1 cellular context compared by ENCODE assay signal in genomic region chr9:136245194-136246150, GRCh38.
TF ChIP-seq lines count a peak whose summit lies in the region.

TSS of gene QSOX2 (minus strand) at chr9:136245812. CDS start at chr9:136245803, 9 bp downstream.

TF ChIP-seq in K562, 482 proteins besides CTCF, POLR2A, EP300 and RAD21 (continued from another document and continues in another):
- peak; percentile 67 for TF ChIP-seq MGA (IDR thresholded peaks at IDR 0.05)
- TF ChIP-seq ZBTB49 (CRISPR knock-in tag; IDR thresholded peaks at IDR 0.05; ENCODE audit: borderline replicate concordance), result 0 out of 2 replicates have a peak, but pooled peaks have one; percentile 31
- TF ChIP-seq ZNF239 (CRISPR knock-in tag; IDR thresholded peaks at IDR 0.05), result no peak
- TF ChIP-seq TOE1 (IDR thresholded peaks at IDR 0.05; ENCODE audit: borderline replicate concordance), result no peak
- TF ChIP-seq TOE1 (CRISPR knock-in tag; IDR thresholded peaks at IDR 0.05; ENCODE audit: borderline replicate concordance, low read depth), result 0 out of 2 replicates have a peak, but pooled peaks have one; percentile 65
- no peak for TF ChIP-seq TBL1XR1 (IDR thresholded peaks at IDR 0.05; ENCODE audit: low read length in 2 of 2)
- TF ChIP-seq ZNF695 (CRISPR knock-in tag; IDR thresholded peaks at IDR 0.05), result no peak
- no peak for TF ChIP-seq PBX2 (CRISPR knock-in tag; IDR thresholded peaks at IDR 0.05; ENCODE audit: low read depth)
- TF ChIP-seq PBX2 (tag; conservative IDR thresholded peaks at IDR 0.05; ENCODE audit: low read depth), result no peak
- TF ChIP-seq HES1 (IDR thresholded peaks at IDR 0.05; ENCODE audit: low read depth), result no peak
- no peak for TF ChIP-seq FOXK2 (conservative IDR thresholded peaks at IDR 0.05 in 1 of 2, IDR thresholded peaks at IDR 0.05 in 1 of 2; ENCODE audit: low read depth in 2 of 2)
- no peak for TF ChIP-seq SMAD1 (IDR thresholded peaks at IDR 0.05; ENCODE audit: low read depth, low read length, partially characterized antibody)
- no peak for TF ChIP-seq PCBP1 (IDR thresholded peaks at IDR 0.05; ENCODE audit: low read depth, low read length, poor library complexity, severe bottlenecking)
- no peak for TF ChIP-seq CHAMP1 (IDR thresholded peaks at IDR 0.05)
- TF ChIP-seq CHD2 (IDR thresholded peaks at IDR 0.05; ENCODE audit: low read depth, low read length), result no peak
- peak; percentile 92 for TF ChIP-seq NR2C2 (CRISPR knock-in tag; IDR thresholded peaks at IDR 0.05)
- TF ChIP-seq NR2C2 (tag; IDR thresholded peaks at IDR 0.05), result peak; percentile 99
- TF ChIP-seq MTA1 (IDR thresholded peaks at IDR 0.05; ENCODE audit: borderline replicate concordance), result no peak
- TF ChIP-seq TFAM (CRISPR knock-in tag; conservative IDR thresholded peaks at IDR 0.05), result no peak
- no peak for TF ChIP-seq SRSF7 (optimal IDR thresholded peaks at IDR 0.05; ENCODE audit: low read depth, low read length)
- TF ChIP-seq SAFB (IDR thresholded peaks at IDR 0.05; ENCODE audit: borderline replicate concordance, low read depth, low read length), result 0 out of 2 replicates have a peak, but pooled peaks have one; percentile 33
- no peak for TF ChIP-seq ZBTB43 (CRISPR knock-in tag; IDR thresholded peaks at IDR 0.05)
- TF ChIP-seq ZNF766 (CRISPR knock-in tag; conservative IDR thresholded peaks at IDR 0.05), result peak; percentile 87
- TF ChIP-seq CBX3 (IDR thresholded peaks at IDR 0.05; ENCODE audit: borderline replicate concordance in 1 of 2, low read length in 2 of 2), result no peak
- TF ChIP-seq ZNF175 (CRISPR knock-in tag; IDR thresholded peaks at IDR 0.05; ENCODE audit: low read depth), result no peak
- TF ChIP-seq NR3C1 (CRISPR knock-in tag; IDR thresholded peaks at IDR 0.05), result peak; percentile 85
- TF ChIP-seq CHD1 (IDR thresholded peaks at IDR 0.05; ENCODE audit: low read length), result no peak
- no peak for TF ChIP-seq RHOXF2B (CRISPR knock-in tag; conservative IDR thresholded peaks at IDR 0.05)
- peak; percentile 28; the same call in 1 of the 2 replicates for TF ChIP-seq EGR1 (conservative IDR thresholded peaks at IDR 0.05)
- peak; percentile 82 for TF ChIP-seq L3MBTL2 (IDR thresholded peaks at IDR 0.05)
- no peak for TF ChIP-seq TCFL5 (CRISPR knock-in tag; conservative IDR thresholded peaks at IDR 0.05)
- peak; percentile 82 for TF ChIP-seq RBFOX2 (IDR thresholded peaks at IDR 0.05; ENCODE audit: low read depth, low read length)
- no peak for TF ChIP-seq STAT5B (CRISPR knock-in tag; IDR thresholded peaks at IDR 0.05)
- no peak for TF ChIP-seq ZNF830 (CRISPR knock-in tag; IDR thresholded peaks at IDR 0.05)
- no peak for TF ChIP-seq PTTG1 (tag; IDR thresholded peaks at IDR 0.05; ENCODE audit: low read depth)
- TF ChIP-seq MIER1 (IDR thresholded peaks at IDR 0.05; ENCODE audit: low read depth), result peak; percentile 55; the same call in 1 of the 2 replicates
- TF ChIP-seq ILK (tag; IDR thresholded peaks at IDR 0.05; ENCODE audit: borderline replicate concordance, low read depth), result no peak
- TF ChIP-seq PML (IDR thresholded peaks at IDR 0.05; ENCODE audit: low read length), result no peak
- TF ChIP-seq ZKSCAN8 (CRISPR knock-in tag; IDR thresholded peaks at IDR 0.05), result no peak
- TF ChIP-seq SUPT5H (IDR thresholded peaks at IDR 0.05), result no peak
- peak; percentile 66; the same call in 1 of the 2 replicates for TF ChIP-seq ZNF431 (CRISPR knock-in tag; IDR thresholded peaks at IDR 0.05)
- TF ChIP-seq SIN3B (IDR thresholded peaks at IDR 0.05; ENCODE audit: low read depth), result peak; percentile 91
